8 cellular contexts compared by ENCODE assay signal in the genomic region with DNA sequence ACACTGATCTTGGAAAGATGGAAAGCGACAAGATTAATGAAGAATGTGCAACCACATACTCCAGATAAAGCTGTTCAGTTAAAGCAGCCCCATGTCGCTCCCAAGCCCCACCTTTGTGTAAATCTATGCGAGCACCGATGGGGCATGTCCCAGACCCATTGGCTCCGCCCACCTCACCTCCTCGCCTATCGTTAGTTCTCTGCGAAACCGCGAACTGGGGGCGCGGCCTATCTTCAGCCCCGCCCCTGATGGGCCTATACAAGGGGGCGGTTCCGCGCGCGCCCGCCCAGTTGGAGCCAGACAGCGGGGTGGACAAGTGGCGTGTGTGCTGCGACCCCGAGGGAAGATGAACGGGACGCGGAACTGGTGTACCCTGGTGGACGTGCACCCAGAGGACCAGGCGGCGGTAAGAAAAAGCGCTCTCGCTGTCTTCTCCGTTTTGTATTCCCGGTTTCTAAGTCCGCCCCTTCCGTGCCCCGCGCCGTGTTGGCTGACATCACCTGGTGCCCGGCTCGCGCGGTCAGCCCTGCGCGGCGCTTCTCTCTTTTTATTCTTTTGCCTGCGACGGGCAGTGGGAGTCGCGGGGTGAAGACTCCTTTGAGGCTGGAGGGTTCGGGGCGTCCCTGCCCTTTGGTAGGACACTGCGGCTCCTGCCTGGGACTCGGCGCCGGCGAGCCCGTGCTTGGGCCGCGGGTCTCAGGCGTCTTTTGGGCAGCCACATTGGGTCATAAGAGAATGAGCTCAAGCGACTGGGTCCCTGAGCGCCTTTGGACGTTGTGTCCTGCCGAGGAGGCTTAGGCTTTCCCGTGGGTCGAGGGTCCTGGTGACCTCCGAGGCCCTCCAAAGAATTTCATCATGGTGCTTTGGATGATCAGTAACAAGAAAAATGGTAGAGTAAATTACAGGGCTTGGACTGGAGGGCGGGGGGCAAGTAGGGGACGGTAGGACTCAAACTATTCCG. TPM values are rescaled to one million over a fixed set of nuclear protein-coding genes. Genes with fewer than 3 reads are reported as not detected.
DNase-seq lines count a peak whose midpoint lies in the region; FAIRE-seq and TF ChIP-seq lines count a peak whose summit lies in the region.

A gene with protein sequence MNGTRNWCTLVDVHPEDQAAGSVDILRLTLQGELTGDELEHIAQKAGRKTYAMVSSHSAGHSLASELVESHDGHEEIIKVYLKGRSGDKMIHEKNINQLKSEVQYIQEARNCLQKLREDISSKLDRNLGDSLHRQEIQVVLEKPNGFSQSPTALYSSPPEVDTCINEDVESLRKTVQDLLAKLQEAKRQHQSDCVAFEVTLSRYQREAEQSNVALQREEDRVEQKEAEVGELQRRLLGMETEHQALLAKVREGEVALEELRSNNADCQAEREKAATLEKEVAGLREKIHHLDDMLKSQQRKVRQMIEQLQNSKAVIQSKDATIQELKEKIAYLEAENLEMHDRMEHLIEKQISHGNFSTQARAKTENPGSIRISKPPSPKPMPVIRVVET (plus strand): TSS at position 289 of the 961 bp plus-strand sequence. CDS start 58 bp downstream, at position 347.

- no peak for FAIRE-seq in frontal cortex (lab: Jason Lieb, UNC)

- DNase-seq in Daoy (ENCODE audit: low read depth), result peak; percentile 96
- peak; percentile 82 for DNase-seq in H4 (ENCODE audit: low spot score)
- peak; percentile 91 for DNase-seq in SIG-M5 treated with dmso at 0.1 percent for 504 hours (lab: John Stamatoyannopoulos, UW; ENCODE audit: unreplicated experiment)
- DNase-seq in activated naive CD4-positive, alpha-beta T cell (lab: John Stamatoyannopoulos, UW), result peak; percentile 71 to 92 (median 80)
- DNase-seq in frontal cortex (ENCODE audit: low spot score in 2 of 2), result peak; percentile 59 to 86
- peak; percentile 93 for DNase-seq in superior temporal gyrus (ENCODE audit: extremely low spot score)

- no peak for TF ChIP-seq CTCF in Loucy (conservative IDR thresholded peaks at IDR 0.05; ENCODE audit: low read length)
- TF ChIP-seq CTCF in neutrophil (IDR thresholded peaks at IDR 0.05), result no peak

- H3K36me3 ChIP-seq in Loucy (ENCODE audit: insufficient read depth, low read length), result no peaks in the 10 kb centered on the region
- H3K36me3 ChIP-seq in neutrophil, result no peaks in the 10 kb centered on the region

- H3K27me3 ChIP-seq in Loucy (ENCODE audit: insufficient read depth, low read length, poor library complexity, severe bottlenecking), result no peaks in the 10 kb centered on the region
- peaks cover 40% of the 10 kb centered on the region for H3K27me3 ChIP-seq in neutrophil

- no peaks in the 10 kb centered on the region for H3K9me2 ChIP-seq in Loucy (replicated peaks; ENCODE audit: low read depth, low read length)

- no peaks in the 10 kb centered on the region for H4K20me1 ChIP-seq in Loucy (ENCODE audit: insufficient read depth, low read length, poor library complexity, severe bottlenecking)

- H3K4me1 ChIP-seq in Loucy (ENCODE audit: insufficient read depth, low read length, poor library complexity, severe bottlenecking) (peaks cover 3% of the 10 kb centered on the region), neutrophil (ENCODE audit: control insufficient read depth in 1 of 2, insufficient read depth in 1 of 2, low read depth in 1 of 2, low read length in 1 of 2) (peaks cover 22 to 25% of the 10 kb centered on the region in 2 experiments)

- no peaks in the 10 kb centered on the region for H3K9me3 ChIP-seq in Loucy (ENCODE audit: insufficient read depth, low read depth, low read length)
- no peaks in the 10 kb centered on the region for H3K9me3 ChIP-seq in neutrophil

- H3K4me2 ChIP-seq in Loucy (ENCODE audit: low read depth, low read length, poor library complexity, severe bottlenecking), result no peak within 1 kb of the TSS

- H3F3A ChIP-seq in Loucy (ENCODE audit: low read depth), result no peaks in the 10 kb centered on the region

- H3K9ac ChIP-seq in Loucy (ENCODE audit: low read depth, low read length, poor library complexity, severe bottlenecking), result no peak within 1 kb of the TSS

- H3K27ac ChIP-seq in neutrophil, result peak within 1 kb of the TSS; percentile 77

- H3K4me3 ChIP-seq in Loucy (ENCODE audit: low read length, poor library complexity, severe bottlenecking), result no peak within 1 kb of the TSS
- H3K4me3 ChIP-seq in neutrophil (ENCODE audit: low read depth in 1 of 2, low read length in 1 of 2), result peak within 1 kb of the TSS; percentile 70 to 83

- H3K79me2 ChIP-seq in Loucy (ENCODE audit: insufficient read depth, low read length), result no peaks in the 10 kb centered on the region

- H2AFZ ChIP-seq in Loucy (ENCODE audit: low read length), result 0 out of 2 replicates have a peak within 1 kb of the TSS, but pooled peaks have one; percentile 29

RNA-seq across cellular contexts. Expression of the gene that starts here (rescaled TPM):
- total RNA-seq in Daoy (2014; rRNA removed; shearing (Covaris generic)), result 17.9 and 19.4 TPM in 2 replicates
- total RNA-seq in H4 (2014; rRNA removed; shearing (Covaris generic)), result 4.1 and 4.5 TPM in 2 replicates
- total RNA-seq in frontal cortex, result 9.8 TPM
